ENCODE assay signal across 20 cellular contexts in the genomic region with DNA sequence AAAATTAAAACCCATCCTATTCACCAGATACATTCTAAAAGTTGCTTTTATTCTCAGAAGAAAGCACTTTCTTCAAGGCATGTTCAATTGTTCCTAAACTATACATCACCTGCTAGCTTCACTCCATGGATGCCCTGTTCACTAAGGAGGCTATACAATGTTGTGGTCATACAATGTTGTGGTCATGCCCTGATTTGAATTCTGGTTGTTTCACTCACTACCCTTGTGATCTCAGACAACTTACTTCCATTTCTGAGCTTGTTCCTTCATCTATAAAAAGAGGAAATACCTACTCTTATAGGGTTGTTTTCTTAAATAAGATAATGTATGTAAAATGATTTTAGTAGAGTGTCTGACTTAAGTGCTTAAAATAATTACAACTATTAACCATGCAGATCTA. TPM values are rescaled to one million over a fixed set of nuclear protein-coding genes. Genes with fewer than 3 reads are reported as not detected.
DNase-seq lines count a peak whose midpoint lies in the region; ATAC-seq and FAIRE-seq lines count a peak whose summit lies in the region.
"Had no signal": no experiment of that assay in that cellular context is flagged by ENCODE, and none has a peak within 500 bp of the region (broad histone marks: within the 10 kb centered on the region; RNA-seq: fewer than 3 reads in every experiment).

No MANE protein-coding gene starts in this region.

- peaks cover 38% of the 10 kb centered on the region; the same call in 1 of the 2 replicates for H3K36me3 ChIP-seq in Karpas-422 (ENCODE audit: insufficient read depth, low read length)
- H3K36me3 ChIP-seq: colonic mucosa had no signal

- H3K9me2 ChIP-seq in Karpas-422 (replicated peaks; ENCODE audit: insufficient read depth, low read length) = 0 out of 2 replicates have a peak, but pooled peaks cover 3% of the 10 kb centered on the region

- CTCF ChIA-PET in activated CD4-positive, alpha-beta memory T cell treated with anti-CD3 and anti-CD28 coated beads, Interleukin-2, amount 10 ng/mL, durations not matched to agents 7 days and 5 days (lab: Charles Lee) = no interaction called here
- CTCF ChIA-PET in activated CD4-positive, alpha-beta memory T cell treated with anti-CD3 and anti-CD28 coated beads for 36 hours (lab: Charles Lee) = interaction anchor here (0.9 kb wide), 1 partner anchor 70 kb away, joined by 3 read pairs; no protein-coding TSS in a partner anchor

- DNase-seq in activated CD4-positive, alpha-beta memory T cell treated with anti-CD3 and anti-CD28 coated beads, Interleukin-2, amount 10 ng/mL, durations not matched to agents 7 days and 5 days = no peak
- no peak for DNase-seq in activated CD4-positive, alpha-beta memory T cell treated with anti-CD3 and anti-CD28 coated beads for 36 hours
- no peak for DNase-seq in Karpas-422
- no peak for DNase-seq in HTR-8/SVneo (ENCODE audit: insufficient read length, low spot score)
- DNase-seq in NCI-H1930 (lab: John Stamatoyannopoulos, UW) = no peak
- DNase-seq in NCI-H524 treated with DMSO at 0.1 percent for 48 hours (lab: John Stamatoyannopoulos, UW) = no peak
- DNase-seq: CD4-positive, alpha-beta T cell; colonic mucosa; HCEC 1CT; immature natural killer cell; IMR-90; NCI-H1105; NCI-H345; stimulated activated CD4-positive, alpha-beta T cell treated with anti-CD3 and anti-CD28 coated beads, Interleukin-15, amount 100 ng/mL, for 24 hours had no signal

- H3K9me3 Mint-ChIP-seq in activated CD4-positive, alpha-beta memory T cell treated with anti-CD3 and anti-CD28 coated beads, Interleukin-2, amount 10 ng/mL, durations not matched to agents 7 days and 5 days = no peaks in the 10 kb centered on the region
- H3K9me3 Mint-ChIP-seq in activated CD4-positive, alpha-beta memory T cell treated with anti-CD3 and anti-CD28 coated beads for 36 hours = no peaks in the 10 kb centered on the region
- H3K9me3 Mint-ChIP-seq: CD4-positive, alpha-beta T cell; immature natural killer cell had no signal

- intact Hi-C loops in activated CD4-positive, alpha-beta memory T cell treated with anti-CD3 and anti-CD28 coated beads for 36 hours (cut with micrococcal nuclease) = loop anchor here (1.0 kb wide), 1 partner anchor 17 kb away; no protein-coding TSS in a partner anchor

- H3K9me3 ChIP-seq in Karpas-422 (ENCODE audit: low read length) = no peaks in the 10 kb centered on the region
- H3K9me3 ChIP-seq: ascending aorta, colonic mucosa, gastroesophageal sphincter had no signal

- no peaks in the 10 kb centered on the region for H4K20me1 ChIP-seq in Karpas-422 (ENCODE audit: insufficient read depth, low read depth, low read length)

- ATAC-seq in HG02642 (IDR thresholded peaks at IDR 0.05; ENCODE audit: poor library complexity, unreplicated experiment) = peak; percentile 63
- ATAC-seq in HG03039 (IDR thresholded peaks at IDR 0.05; ENCODE audit: unreplicated experiment) = no peak
- ATAC-seq: gastroesophageal sphincter had no signal

- peaks cover 24% of the 10 kb centered on the region for H3K4me1 ChIP-seq in Karpas-422 (ENCODE audit: low read length)
- H3K4me1 ChIP-seq: colonic mucosa, gastroesophageal sphincter had no signal

- H3K27me3 ChIP-seq in Karpas-422 (ENCODE audit: low read length) = no peaks in the 10 kb centered on the region
- H3K27me3 ChIP-seq: ascending aorta, colonic mucosa, gastroesophageal sphincter had no signal

- peaks cover 51% of the 10 kb centered on the region for H3K36me3 Mint-ChIP-seq in activated CD4-positive, alpha-beta memory T cell treated with anti-CD3 and anti-CD28 coated beads, Interleukin-2, amount 10 ng/mL, durations not matched to agents 7 days and 5 days (ENCODE audit: low read depth)
- peaks cover 27% of the 10 kb centered on the region for H3K36me3 Mint-ChIP-seq in activated CD4-positive, alpha-beta memory T cell treated with anti-CD3 and anti-CD28 coated beads for 36 hours

- H3K4me2 ChIP-seq in Karpas-422 (ENCODE audit: low read depth, low read length, poor library complexity, severe bottlenecking) = no peak overlapping the region

- peaks cover 6% of the 10 kb centered on the region for H3K4me1 Mint-ChIP-seq in activated CD4-positive, alpha-beta memory T cell treated with anti-CD3 and anti-CD28 coated beads, Interleukin-2, amount 10 ng/mL, durations not matched to agents 7 days and 5 days
- peaks cover 7% of the 10 kb centered on the region for H3K4me1 Mint-ChIP-seq in activated CD4-positive, alpha-beta memory T cell treated with anti-CD3 and anti-CD28 coated beads for 36 hours (ENCODE audit: low read depth)

- POLR2A ChIA-PET in activated CD4-positive, alpha-beta memory T cell treated with anti-CD3 and anti-CD28 coated beads, Interleukin-2, amount 10 ng/mL, durations not matched to agents 7 days and 5 days (lab: Charles Lee) = interaction anchor here (1.0 to 1.3 kb wide), 2 partner anchors 11 to 21 kb away, joined by 3 to 4 read pairs; no protein-coding TSS in a partner anchor
- POLR2A ChIA-PET in activated CD4-positive, alpha-beta memory T cell treated with anti-CD3 and anti-CD28 coated beads for 36 hours (lab: Charles Lee) = no interaction called here

- H3K27ac ChIP-seq in Karpas-422 (ENCODE audit: low read length) = peak overlapping the region; percentile 33
- H3K27ac ChIP-seq: ascending aorta, colonic mucosa, gastroesophageal sphincter had no signal

- no peak overlapping the region for H3K9ac ChIP-seq in Karpas-422 (ENCODE audit: low read length)

- H3K4me3 Mint-ChIP-seq in activated CD4-positive, alpha-beta memory T cell treated with anti-CD3 and anti-CD28 coated beads, Interleukin-2, amount 10 ng/mL, durations not matched to agents 7 days and 5 days = no peak overlapping the region
- no peak overlapping the region for H3K4me3 Mint-ChIP-seq in activated CD4-positive, alpha-beta memory T cell treated with anti-CD3 and anti-CD28 coated beads for 36 hours
- H3K4me3 Mint-ChIP-seq: CD4-positive, alpha-beta T cell; immature natural killer cell had no signal

- no peak overlapping the region for H3K4me3 ChIP-seq in Karpas-422 (ENCODE audit: low read length)
- H3K4me3 ChIP-seq: ascending aorta, colonic mucosa, gastroesophageal sphincter, SK-N-MC had no signal

- no peak overlapping the region for H2AFZ ChIP-seq in Karpas-422 (ENCODE audit: low read length)

- peak overlapping the region; percentile 5 for H3K27ac Mint-ChIP-seq in activated CD4-positive, alpha-beta memory T cell treated with anti-CD3 and anti-CD28 coated beads, Interleukin-2, amount 10 ng/mL, durations not matched to agents 7 days and 5 days
- H3K27ac Mint-ChIP-seq in activated CD4-positive, alpha-beta memory T cell treated with anti-CD3 and anti-CD28 coated beads for 36 hours = no peak overlapping the region
- H3K27ac Mint-ChIP-seq: CD4-positive, alpha-beta T cell had no signal

- FAIRE-seq in HTR-8/SVneo (lab: Jason Lieb, UNC) = no peak
- FAIRE-seq: A204.1 had no signal

- H3K27me3 Mint-ChIP-seq in activated CD4-positive, alpha-beta memory T cell treated with anti-CD3 and anti-CD28 coated beads, Interleukin-2, amount 10 ng/mL, durations not matched to agents 7 days and 5 days = no peaks in the 10 kb centered on the region
- no peaks in the 10 kb centered on the region for H3K27me3 Mint-ChIP-seq in activated CD4-positive, alpha-beta memory T cell treated with anti-CD3 and anti-CD28 coated beads for 36 hours
- H3K27me3 Mint-ChIP-seq: CD4-positive, alpha-beta T cell had no signal

- H3K79me2 ChIP-seq in Karpas-422 (ENCODE audit: low read length) = peaks cover 37% of the 10 kb centered on the region

RNA-seq across cellular contexts. Expression of a gene that starts 19.7 kb away (rescaled TPM):
- total RNA-seq in activated CD4-positive, alpha-beta memory T cell treated with anti-CD3 and anti-CD28 coated beads, Interleukin-2, amount 10 ng/mL, durations not matched to agents 7 days and 5 days = 10 to 100 TPM; 39.3 to 42.9 TPM
- total RNA-seq in activated CD4-positive, alpha-beta memory T cell treated with anti-CD3 and anti-CD28 coated beads for 36 hours = 10 to 100 TPM; 14.5 to 15.2 TPM
- 28.9 and 49.7 TPM in 2 replicates for total RNA-seq in Karpas-422 (2014; rRNA removed; shearing (Covaris generic); ENCODE audit: low replicate concordance)
